ENCODE assay signal across 11 cellular contexts in genomic region chr12:11771895-11772502, GRCh38.
A peak's percentile ranks its signal among the peaks of the same experiment; 100 is the strongest.
DNase-seq lines count a peak whose midpoint lies in the region; ATAC-seq and TF ChIP-seq lines count a peak whose summit lies in the region.
"Had no signal": no experiment of that assay in that cellular context is flagged by ENCODE, and none has a peak within 500 bp of the region (broad histone marks: within the 10 kb centered on the region; RNA-seq: fewer than 3 reads in every experiment).

No MANE protein-coding gene starts in this region.

- H3K4me1 Mint-ChIP-seq in MCF 10A (ENCODE audit: insufficient read depth, unreplicated experiment) = peaks cover 6% of the 10 kb centered on the region
- H3K4me1 Mint-ChIP-seq in T-helper 17 cell = peaks cover 42% of the 10 kb centered on the region

- no peaks in the 10 kb centered on the region for H3K9me3 ChIP-seq in breast epithelium
- no peaks in the 10 kb centered on the region for H3K9me3 ChIP-seq in T-helper 17 cell (ENCODE audit: control insufficient read depth, low read length, poor library complexity, severe bottlenecking)

- BruUV-seq in MCF 10A (replicated peaks; lab: Mats Ljungman, UMichigan) = no TSS peak

- ATAC-seq in T-helper 17 cell = peak; percentile 9
- no peak for ATAC-seq in GM21529 (IDR thresholded peaks at IDR 0.05; ENCODE audit: unreplicated experiment)
- ATAC-seq in HG02884 (IDR thresholded peaks at IDR 0.05; ENCODE audit: unreplicated experiment) = no peak
- ATAC-seq: GM23338 had no signal

- H3K27ac Mint-ChIP-seq in MCF 10A (ENCODE audit: low read depth, unreplicated experiment) (peak overlapping the region; percentile 19), T-helper 17 cell (peak overlapping the region; percentile 32)
- H3K27ac Mint-ChIP-seq: GM23338 had no signal

- TF ChIP-seq POLR2A in breast epithelium (IDR thresholded peaks at IDR 0.05) = no peak

- H3K27ac ChIP-seq in breast epithelium = peak overlapping the region in 1 of 2 donors; percentile 20

- H3K36me3 Mint-ChIP-seq in MCF 10A (ENCODE audit: insufficient read depth, unreplicated experiment) = peaks cover 11% of the 10 kb centered on the region
- peaks cover 6% of the 10 kb centered on the region for H3K36me3 Mint-ChIP-seq in T-helper 17 cell (ENCODE audit: low read depth)

- H3K27me3 Mint-ChIP-seq in MCF 10A (ENCODE audit: insufficient read depth, unreplicated experiment) (no peaks in the 10 kb centered on the region), T-helper 17 cell (no peaks in the 10 kb centered on the region)

- no peaks in the 10 kb centered on the region for H3K27me3 ChIP-seq in breast epithelium

- H3K4me3 Mint-ChIP-seq in MCF 10A (ENCODE audit: unreplicated experiment) = no peak overlapping the region
- H3K4me3 Mint-ChIP-seq in T-helper 17 cell = no peak overlapping the region
- H3K4me3 Mint-ChIP-seq: GM23338 had no signal

- CTCF ChIA-PET in MCF 10A (lab: Yijun Ruan, JAX) = interaction anchor here (0.7 to 1.8 kb wide), 3 partner anchors 15 to 101 kb away, joined by 3 to 4 read pairs (median 4); no protein-coding TSS in a partner anchor

- H3K4me3 ChIP-seq in breast epithelium (no peak overlapping the region), fibroblast of villous mesenchyme (ENCODE audit: low read depth, low read length) (no peak overlapping the region)
- H3K4me3 ChIP-seq: GM23338 had no signal

- H3K36me3 ChIP-seq in breast epithelium = no peaks in the 10 kb centered on the region

- H3K4me1 ChIP-seq in breast epithelium = peaks cover 0 to 5% of the 10 kb centered on the region in 2 donors

- H3K9me3 Mint-ChIP-seq in MCF 10A (ENCODE audit: unreplicated experiment) = no peaks in the 10 kb centered on the region
- H3K9me3 Mint-ChIP-seq: GM23338 had no signal

- POLR2A ChIA-PET in MCF 10A (lab: Yijun Ruan, JAX) = no interaction called here

- no peak for TF ChIP-seq CTCF in MCF 10A (IDR thresholded peaks at IDR 0.05; ENCODE audit: unreplicated experiment)
- no peak for TF ChIP-seq CTCF in breast epithelium (IDR thresholded peaks at IDR 0.05)
- no peak for TF ChIP-seq CTCF in fibroblast of villous mesenchyme (IDR thresholded peaks at IDR 0.05; ENCODE audit: insufficient read depth, low read depth, low read length)

- intact Hi-C loops in MCF 10A (cut with micrococcal nuclease) (no loop called here), breast epithelium (cut with DNase I; ENCODE audit: low total_unique reads) (no loop called here)

- peak; percentile 36 for DNase-seq in MCF 10A (ENCODE audit: unreplicated experiment)
- no peak for DNase-seq in breast epithelium (ENCODE audit: low spot score in 2 of 2)
- no peak for DNase-seq in T-helper 17 cell
- peak; percentile 56 for DNase-seq in fibroblast of villous mesenchyme (ENCODE audit: low read depth)
- DNase-seq in NCI-H526 treated with DMSO at 0.1 percent for 48 hours (lab: John Stamatoyannopoulos, UW) = no peak
- DNase-seq in activated CD4-positive, alpha-beta T cell treated with anti-CD3 and anti-CD28 coated beads for 4 hours = no peak
- DNase-seq: AML-193, left ventricle myocardium superior had no signal

Comparison
In these comparisons a context has a peak if more than half of its experiments do, and no peak if none do; other contexts are left out.
1. DNase-seq: peak in MCF 10A (single experiment) and fibroblast of villous mesenchyme (single experiment); none in breast epithelium (0 of 2), T-helper 17 cell (0 of 3), NCI-H526 treated with DMSO at 0.1 percent for 48 hours (single experiment) and activated CD4-positive, alpha-beta T cell treated with anti-CD3 and anti-CD28 coated beads for 4 hours (0 of 2).